In the genomic region with DNA sequence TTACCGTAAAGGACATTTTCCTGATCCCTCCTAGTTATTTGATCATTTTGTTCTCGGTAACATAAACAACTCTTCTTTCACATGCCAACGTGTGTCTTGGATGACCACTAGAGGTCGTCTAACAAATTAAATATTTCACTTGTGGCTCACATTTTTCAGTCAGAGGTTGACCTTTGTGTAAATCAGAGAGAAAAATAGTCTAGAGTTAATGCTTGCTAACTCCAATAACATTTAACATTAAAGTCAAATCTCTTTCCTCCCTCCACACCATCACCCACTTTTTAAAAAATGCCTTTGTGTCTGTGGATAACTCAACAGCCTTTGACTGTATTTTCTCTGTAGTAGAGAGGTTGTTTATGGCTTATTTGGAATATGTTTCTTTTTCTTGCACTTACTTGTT, we compare ENCODE assay signal across 8 cellular contexts.
A peak's percentile ranks its signal among the peaks of the same experiment; 100 is the strongest.
DNase-seq lines count a peak whose midpoint lies in the region; ATAC-seq, FAIRE-seq and TF ChIP-seq lines count a peak whose summit lies in the region.

No MANE protein-coding gene starts in this region.

- CTCF ChIA-PET in AG04449 (lab: Yijun Ruan, JAX) (interaction anchor here (1.0 to 1.3 kb wide), 2 partner anchors 10 to 299 kb away, joined by 3 to 4 read pairs; no protein-coding TSS in a partner anchor), K562 (lab: Yijun Ruan, JAX; ENCODE audit: low intra/inter-chr PET ratio) (no interaction called here)

- BruUV-seq in K562 (replicated peaks; lab: Mats Ljungman, UMichigan): no TSS peak

- no peak overlapping the region for H3K27ac ChIP-seq in K562 (ENCODE audit: extremely low read depth, low read depth, low read length)
- H3K27ac ChIP-seq in upper lobe of left lung: no peak overlapping the region

- H3K4me1 ChIP-seq in K562 (replicated peaks in 1 of 2; ENCODE audit: control insufficient read depth in 2 of 2, insufficient read depth in 2 of 2, low read length in 2 of 2) (no peaks in the 10 kb centered on the region), upper lobe of left lung (peaks cover 0 to 6% (median 2%) of the 10 kb centered on the region in 4 donors)

- H3K9ac ChIP-seq in K562 (ENCODE audit: insufficient read depth in 1 of 2, low read depth in 2 of 2, low read length in 2 of 2): no peak overlapping the region

- H3K36me3 ChIP-seq in K562 (ENCODE audit: control insufficient read depth, insufficient read depth, low read length) (no peaks in the 10 kb centered on the region), upper lobe of left lung (no peaks in the 10 kb centered on the region)

- peak; percentile 47 for TF ChIP-seq CTCF in AG04449 (IDR thresholded peaks at IDR 0.05; ENCODE audit: insufficient read depth, low read length, missing control alignments)
- TF ChIP-seq CTCF in GM12874 (IDR thresholded peaks at IDR 0.05; ENCODE audit: insufficient read depth, low read depth, low read length): peak; percentile 52; the same call in 1 of the 2 replicates
- peak in 2 of 3 experiments; percentile 57 to 63; a peak in 4 of 6 replicates for TF ChIP-seq CTCF in K562 (IDR thresholded peaks at IDR 0.05 in 2 of 3, conservative IDR thresholded peaks at IDR 0.05 in 1 of 3; ENCODE audit: insufficient read depth in 2 of 3, low read depth in 1 of 3, low read length in 3 of 3)
- TF ChIP-seq CTCF in upper lobe of left lung (IDR thresholded peaks at IDR 0.05): peak; percentile 48 to 71 (median 63)

- no peaks in the 10 kb centered on the region for H3K9me1 ChIP-seq in K562 (ENCODE audit: control insufficient read depth, insufficient read depth, low read length)

- no peak overlapping the region for H3K4me3 ChIP-seq in AG04449 (ENCODE audit: low read depth, low read length)
- H3K4me3 ChIP-seq in K562: no peak overlapping the region
- no peak overlapping the region for H3K4me3 ChIP-seq in upper lobe of left lung

- TF ChIP-seq RAD21 in K562 (CRISPR knock-in tag; conservative IDR thresholded peaks at IDR 0.05 in 1 of 2, IDR thresholded peaks at IDR 0.05 in 1 of 2): peak; percentile 39 to 70

- no peaks in the 10 kb centered on the region for H3K9me3 ChIP-seq in K562 (replicated peaks; ENCODE audit: control insufficient read depth, insufficient read depth, low read depth, low read length)
- no peaks in the 10 kb centered on the region for H3K9me3 ChIP-seq in upper lobe of left lung

- no peak for TF ChIP-seq POLR2A in K562 (conservative IDR thresholded peaks at IDR 0.05)
- no peak for TF ChIP-seq POLR2A in upper lobe of left lung (IDR thresholded peaks at IDR 0.05)

- in situ Hi-C loops in K562 (cut with MboI): no loop called here

- no peak for DNase-seq in AG04449 (ENCODE audit: low read depth, low spot score)
- peak; percentile 52 for DNase-seq in NCI-H446 treated with DMSO at 0.1 percent for 48 hours (lab: John Stamatoyannopoulos, UW)
- peak; percentile 23 to 41 (median 32) for DNase-seq in K562 (ENCODE audit: extremely low read depth in 1 of 4, low spot score in 3 of 4)
- peak; percentile 79 for DNase-seq in kidney glomerular epithelial cell (lab: John Stamatoyannopoulos, UW)
- DNase-seq in upper lobe of left lung: no peak
- DNase-seq in NCI-H2107 treated with DMSO at 0.1 percent for 48 hours (lab: John Stamatoyannopoulos, UW; ENCODE audit: unreplicated experiment): no peak

- peak; percentile 79 for FAIRE-seq in K562 (lab: Jason Lieb, UNC)

- TF ChIP-seq EP300 in K562 (IDR thresholded peaks at IDR 0.05; ENCODE audit: low read length) (no peak), upper lobe of left lung (IDR thresholded peaks at IDR 0.05) (no peak)

- no peak overlapping the region for H3K4me2 ChIP-seq in K562 (ENCODE audit: insufficient read depth, low read length)

- no peak overlapping the region for H2AFZ ChIP-seq in K562 (ENCODE audit: low read depth, low read length)

- POLR2A ChIA-PET in AG04449 (lab: Yijun Ruan, JAX): no interaction called here
- POLR2A ChIA-PET in K562 (lab: Yijun Ruan, JAX): no interaction called here

- intact Hi-C loops in K562 (cut with micrococcal nuclease): no loop called here

- H4K20me1 ChIP-seq in K562 (replicated peaks; ENCODE audit: control insufficient read depth, insufficient read depth, low read length): no peaks in the 10 kb centered on the region

- H3K79me2 ChIP-seq in K562 (ENCODE audit: control insufficient read depth, insufficient read depth, low read length): no peaks in the 10 kb centered on the region

- 3% methylated on average over 4 of the region's 4 CpGs for WGBS in K562 (ENCODE audit: insufficient coverage, low coverage, missing lambda C conversion rate)
- WGBS in upper lobe of left lung, 2 donors: 2 to 4% methylated on average over 4 of the region's 4 CpGs

- ATAC-seq in HG02884 (IDR thresholded peaks at IDR 0.05; ENCODE audit: unreplicated experiment): peak; percentile 62
- peak; percentile 71 for ATAC-seq in K562
- peak in 1 of 2 donors; percentile 75 for ATAC-seq in upper lobe of left lung (ENCODE audit: low FRiP score in 2 of 2)

- H3K27me3 ChIP-seq in K562 (ENCODE audit: control insufficient read depth in 2 of 2, insufficient read depth in 2 of 2, low read length in 2 of 2): no peaks in the 10 kb centered on the region
- H3K27me3 ChIP-seq in upper lobe of left lung: no peaks in the 10 kb centered on the region

TF ChIP-seq in K562, 482 proteins besides CTCF, POLR2A, EP300 and RAD21:
- TF ChIP-seq RBFOX2 (IDR thresholded peaks at IDR 0.05; ENCODE audit: low read depth, low read length): no peak
- no peak for TF ChIP-seq BRF1 (IDR thresholded peaks at IDR 0.05; ENCODE audit: borderline replicate concordance, extremely low read depth, insufficient read length)
- TF ChIP-seq SMC3 (conservative IDR thresholded peaks at IDR 0.05; ENCODE audit: insufficient read depth, low read depth, low read length): 0 out of 2 replicates have a peak, but pooled peaks have one; percentile 31
- no peak for TF ChIP-seq RFX7 (CRISPR knock-in tag; IDR thresholded peaks at IDR 0.05)
- peak in 1 of 2 experiments; percentile 33; a peak in 1 of 4 replicates for TF ChIP-seq FOXK2 (conservative IDR thresholded peaks at IDR 0.05 in 1 of 2, IDR thresholded peaks at IDR 0.05 in 1 of 2; ENCODE audit: low read depth in 2 of 2)

Comparison
In these comparisons a context has a peak if more than half of its experiments do, and no peak if none do; other contexts are left out.
1. DNase-seq: peak in NCI-H446 treated with DMSO at 0.1 percent for 48 hours (single experiment), K562 (4 of 4) and kidney glomerular epithelial cell (single experiment); none in AG04449 (single experiment), upper lobe of left lung (0 of 2) and NCI-H2107 treated with DMSO at 0.1 percent for 48 hours (single experiment).
2. Peak in every context shown above with its lines, with median percentiles within 50 percentile points of each other: CTCF ChIP-seq.